Comparison of ENCODE assay signal across 8 cellular contexts in genomic region chr13:76903544-76904162, GRCh38. TPM values are rescaled to one million over a fixed set of nuclear protein-coding genes. Genes with fewer than 3 reads are reported as not detected.
DNase-seq lines count a peak whose midpoint lies in the region; TF ChIP-seq lines count a peak whose summit lies in the region.

No MANE protein-coding gene starts in this region.

- H3K4me3 ChIP-seq in HAP-1 (no peak overlapping the region), MM.1S (ENCODE audit: low read length) (no peak overlapping the region), SJSA1 (no peak overlapping the region)

- H3K9me3 ChIP-seq in HAP-1, result no peaks in the 10 kb centered on the region
- no peaks in the 10 kb centered on the region for H3K9me3 ChIP-seq in MM.1S (replicated peaks; ENCODE audit: insufficient read depth, low read length)
- peaks cover 3% of the 10 kb centered on the region; the same call in 1 of the 2 replicates for H3K9me3 ChIP-seq in SJSA1 (replicated peaks)

- H2AFZ ChIP-seq in MM.1S (ENCODE audit: low read length), result no peak overlapping the region

- no peaks in the 10 kb centered on the region for H3K79me2 ChIP-seq in MM.1S (ENCODE audit: low read length)

- H3K36me3 ChIP-seq in HAP-1 (replicated peaks), result no peaks in the 10 kb centered on the region
- H3K36me3 ChIP-seq in MM.1S (replicated peaks; ENCODE audit: insufficient read depth, low read length), result no peaks in the 10 kb centered on the region
- H3K36me3 ChIP-seq in SJSA1, result no peaks in the 10 kb centered on the region

- H3K27me3 ChIP-seq in HAP-1 (ENCODE audit: low read depth) (peaks cover 22% of the 10 kb centered on the region), MM.1S (replicated peaks; ENCODE audit: insufficient read depth, low read length) (no peaks in the 10 kb centered on the region), SJSA1 (replicated peaks) (no peaks in the 10 kb centered on the region)

- no peaks in the 10 kb centered on the region for H3K9me2 ChIP-seq in MM.1S (replicated peaks; ENCODE audit: insufficient read depth, low read length)

- H4K20me1 ChIP-seq in MM.1S (ENCODE audit: insufficient read depth, low read length), result no peaks in the 10 kb centered on the region

- no peak overlapping the region for H3K9ac ChIP-seq in MM.1S (ENCODE audit: low read length)

- in situ Hi-C loops in HAP-1 (cut with MboI; ENCODE audit: low sequenced_read_pairs), result loop anchor here (25.0 kb wide), 3 partner anchors 416 to 1216 kb away; no protein-coding TSS in a partner anchor

- DNase-seq in GM10266 (ENCODE audit: extremely low spot score), result peak; percentile 63
- peak; percentile 60 to 72 for DNase-seq in HAP-1 (ENCODE audit: low spot score in 2 of 2)
- peak; percentile 82 for DNase-seq in MM.1S
- DNase-seq in SJSA1 (ENCODE audit: low read depth in 1 of 2, low spot score in 2 of 2), result peak; percentile 16 to 50
- DNase-seq in activated naive CD4-positive, alpha-beta T cell treated with Interleukin-2 at 50 U/mL for 16 hours, result peak; percentile 70
- peak; percentile 57 for DNase-seq in germinal center (ENCODE audit: low spot score)
- peak; percentile 85 for DNase-seq in posterior vena cava (ENCODE audit: low spot score)
- no peak for DNase-seq in HPDE6-E6E7 (ENCODE audit: extremely low spot score)

- H3K4me2 ChIP-seq in MM.1S (ENCODE audit: low read depth, low read length), result no peak overlapping the region

- 0 out of 2 replicates have a peak, but pooled peaks cover 3% of the 10 kb centered on the region for H3F3A ChIP-seq in MM.1S (ENCODE audit: insufficient read depth, low read length)

- H3K27ac ChIP-seq in MM.1S (ENCODE audit: low read length) (no peak overlapping the region), SJSA1 (no peak overlapping the region)

- intact Hi-C loops in posterior vena cava (cut with DNase I), result loop anchor here (10.0 kb wide), 2 partner anchors 239 to 1029 kb away; no protein-coding TSS in a partner anchor

- peak; percentile 99 for TF ChIP-seq CTCF in GM10266 (IDR thresholded peaks at IDR 0.05; ENCODE audit: control insufficient read depth, insufficient read depth, low read depth, missing control alignments)
- peak; percentile 96 for TF ChIP-seq CTCF in MM.1S (IDR thresholded peaks at IDR 0.05; ENCODE audit: low read length)

- H3K4me1 ChIP-seq in HAP-1 (no peaks in the 10 kb centered on the region), MM.1S (ENCODE audit: low read length) (peaks cover 11% of the 10 kb centered on the region), SJSA1 (replicated peaks) (no peaks in the 10 kb centered on the region)

RNA-seq across cellular contexts. Expression of gene KCTD12, which starts 17.4 kb away (rescaled TPM):
- 1.2 and 1.3 TPM in 2 replicates for total RNA-seq in SJSA1 (2014; rRNA removed; shearing (Covaris generic))
- 100 to 1,000 TPM; 103 to 112 TPM for total RNA-seq in posterior vena cava

RNA-seq across cellular contexts. Expression of gene ACOD1, which starts 44.7 kb away (rescaled TPM):
- not detected in 2 replicates for total RNA-seq in SJSA1 (2014; rRNA removed; shearing (Covaris generic))
- total RNA-seq in posterior vena cava, result not detected

Comparison
In these comparisons a context has a peak if more than half of its experiments do, and no peak if none do; other contexts are left out.
1. RNA of gene KCTD12, which starts 17.4 kb away (total RNA-seq): 103 to 112 TPM in posterior vena cava; 1.2 to 1.3 TPM in SJSA1; every median in the first group is over 10 times any median in the second.